2 cellular contexts compared by ENCODE assay signal in the genomic region with DNA sequence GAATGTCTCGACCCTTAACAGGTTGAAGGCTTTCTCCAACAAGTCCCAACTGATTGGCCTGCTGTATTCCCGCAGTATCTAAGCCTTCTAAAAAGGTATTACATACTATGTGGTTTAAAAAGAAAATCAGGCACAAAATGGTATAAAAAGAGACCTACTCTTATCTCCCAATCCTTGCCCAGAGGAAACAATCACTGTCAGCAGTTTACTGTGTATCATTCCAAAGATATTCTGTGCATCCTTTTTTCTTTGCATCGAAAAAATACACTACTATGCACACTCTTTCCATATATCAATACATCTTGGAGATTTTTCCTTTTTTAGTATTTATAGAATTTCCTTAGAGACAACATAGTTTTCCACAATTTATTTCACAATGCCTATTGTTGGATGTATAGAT.
TF ChIP-seq lines count a peak whose summit lies in the region.

No MANE protein-coding gene starts in this region.

TF ChIP-seq in IMR-90, 13 proteins besides CTCF, POLR2A, EP300 and RAD21 (continued from another document):
- no peak for TF ChIP-seq RCOR1 (IDR thresholded peaks at IDR 0.05; ENCODE audit: insufficient replicate concordance, low read length)
- no peak for TF ChIP-seq MXI1 (IDR thresholded peaks at IDR 0.05; ENCODE audit: borderline replicate concordance, low read depth, low read length)
- TF ChIP-seq CHD1 (IDR thresholded peaks at IDR 0.05; ENCODE audit: low read depth, low read length) = no peak

TF ChIP-seq in GM12878, 131 proteins besides CTCF, POLR2A, EP300 and RAD21 (continued from another document):
- no peak for TF ChIP-seq NBN (IDR thresholded peaks at IDR 0.05)
TF ChIP-seq in GM12878: peak in this region for 1.
